ENCODE assay signal across 9 cellular contexts in the genomic region with DNA sequence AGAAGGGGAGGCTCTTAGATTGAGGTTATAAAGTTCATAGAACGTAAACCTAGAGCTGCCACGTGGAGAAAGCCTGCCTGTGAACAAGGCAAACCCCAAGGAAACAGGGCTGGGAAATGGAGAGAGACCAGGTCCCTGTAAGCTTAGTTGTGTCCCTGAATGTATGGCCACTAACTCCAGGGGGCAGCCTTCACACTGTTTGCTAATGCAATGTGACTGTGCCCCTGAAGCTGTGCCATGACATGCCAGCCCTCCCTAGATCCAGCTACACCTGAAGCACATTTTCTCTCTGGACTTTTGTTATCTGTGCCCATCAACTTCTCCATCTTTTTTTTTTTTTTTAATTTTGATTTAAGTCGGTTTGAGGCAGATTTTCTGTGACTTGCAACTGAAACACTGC.
A peak's percentile ranks its signal among the peaks of the same experiment; 100 is the strongest.
DNase-seq lines count a peak whose midpoint lies in the region; ATAC-seq lines count a peak whose summit lies in the region.
"Had no signal": no experiment of that assay in that cellular context is flagged by ENCODE, and none has a peak within 500 bp of the region (broad histone marks: within the 10 kb centered on the region; RNA-seq: fewer than 3 reads in every experiment).

No MANE protein-coding gene starts in this region.

- no peak overlapping the region for H3K4me3 Mint-ChIP-seq in activated CD4-positive, alpha-beta memory T cell treated with anti-CD3 and anti-CD28 coated beads for 36 hours
- H3K4me3 Mint-ChIP-seq: T-helper 1 cell treated with Interleukin-12 subunit alpha and Interleukin-12 subunit beta and Interleukin-4 antibody, amounts not matched to agents 30 μg/mL and 1 μg/mL, for 36 hours had no signal

- in situ Hi-C loops in KBM-7 (cut with MboI; ENCODE audit: low pct_unique_long_range_greater_than_20kb, low sequenced_read_pairs), result no loop called here

- peak; percentile 31 for DNase-seq in DMS153 (lab: John Stamatoyannopoulos, UW)
- DNase-seq in DMS153 treated with DMSO at 0.1 percent for 48 hours (lab: John Stamatoyannopoulos, UW; ENCODE audit: unreplicated experiment), result no peak
- peak; percentile 55 for DNase-seq in KBM-7
- DNase-seq in activated CD4-positive, alpha-beta memory T cell treated with anti-CD3 and anti-CD28 coated beads for 36 hours, result peak; percentile 32
- no peak for DNase-seq in left lobe of liver (ENCODE audit: low spot score)
- no peak for DNase-seq in NCI-H1105 treated with DMSO at 0.1 percent for 48 hours (lab: John Stamatoyannopoulos, UW)
- no peak for DNase-seq in GF-D8 (lab: John Stamatoyannopoulos, UW)

- ATAC-seq in left lobe of liver, result peak; percentile 20
- ATAC-seq in GM21528 (IDR thresholded peaks at IDR 0.05; ENCODE audit: low FRiP score, unreplicated experiment), result no peak

- CTCF ChIA-PET in activated CD4-positive, alpha-beta memory T cell treated with anti-CD3 and anti-CD28 coated beads for 36 hours (lab: Charles Lee), result interaction anchor here (0.6 to 1.2 kb wide), 7 partner anchors 9 to 363 kb away, joined by 3 to 5 read pairs (median 3); no protein-coding TSS in a partner anchor

- H3K27ac Mint-ChIP-seq in activated CD4-positive, alpha-beta memory T cell treated with anti-CD3 and anti-CD28 coated beads for 36 hours, result no peak overlapping the region
- H3K27ac Mint-ChIP-seq: T-helper 1 cell treated with Interleukin-12 subunit alpha and Interleukin-12 subunit beta and Interleukin-4 antibody, amounts not matched to agents 30 μg/mL and 1 μg/mL, for 36 hours had no signal

- no peaks in the 10 kb centered on the region for H3K27me3 Mint-ChIP-seq in activated CD4-positive, alpha-beta memory T cell treated with anti-CD3 and anti-CD28 coated beads for 36 hours

- no peaks in the 10 kb centered on the region for H3K36me3 Mint-ChIP-seq in activated CD4-positive, alpha-beta memory T cell treated with anti-CD3 and anti-CD28 coated beads for 36 hours

- POLR2A ChIA-PET in activated CD4-positive, alpha-beta memory T cell treated with anti-CD3 and anti-CD28 coated beads for 36 hours (lab: Charles Lee), result no interaction called here

- intact Hi-C loops in activated CD4-positive, alpha-beta memory T cell treated with anti-CD3 and anti-CD28 coated beads for 36 hours (cut with micrococcal nuclease), result loop anchor here (5.0 kb wide), 1 partner anchor 166 kb away; no protein-coding TSS in a partner anchor

- H3K4me1 Mint-ChIP-seq in activated CD4-positive, alpha-beta memory T cell treated with anti-CD3 and anti-CD28 coated beads for 36 hours (ENCODE audit: low read depth), result peaks cover 4% of the 10 kb centered on the region

- H3K9me3 Mint-ChIP-seq in activated CD4-positive, alpha-beta memory T cell treated with anti-CD3 and anti-CD28 coated beads for 36 hours, result no peaks in the 10 kb centered on the region
- H3K9me3 Mint-ChIP-seq: T-helper 1 cell treated with Interleukin-12 subunit alpha and Interleukin-12 subunit beta and Interleukin-4 antibody, amounts not matched to agents 30 μg/mL and 1 μg/mL, for 36 hours had no signal

Comparison
In these comparisons a context has a peak if more than half of its experiments do, and no peak if none do; other contexts are left out.
1. DNase-seq: peak in DMS153 (single experiment), KBM-7 (single experiment) and activated CD4-positive, alpha-beta memory T cell treated with anti-CD3 and anti-CD28 coated beads for 36 hours (single experiment); none in DMS153 treated with DMSO at 0.1 percent for 48 hours (single experiment), left lobe of liver (single experiment), NCI-H1105 treated with DMSO at 0.1 percent for 48 hours (single experiment) and GF-D8 (single experiment).